ENCODE assay signal across 14 cellular contexts in the genomic region with DNA sequence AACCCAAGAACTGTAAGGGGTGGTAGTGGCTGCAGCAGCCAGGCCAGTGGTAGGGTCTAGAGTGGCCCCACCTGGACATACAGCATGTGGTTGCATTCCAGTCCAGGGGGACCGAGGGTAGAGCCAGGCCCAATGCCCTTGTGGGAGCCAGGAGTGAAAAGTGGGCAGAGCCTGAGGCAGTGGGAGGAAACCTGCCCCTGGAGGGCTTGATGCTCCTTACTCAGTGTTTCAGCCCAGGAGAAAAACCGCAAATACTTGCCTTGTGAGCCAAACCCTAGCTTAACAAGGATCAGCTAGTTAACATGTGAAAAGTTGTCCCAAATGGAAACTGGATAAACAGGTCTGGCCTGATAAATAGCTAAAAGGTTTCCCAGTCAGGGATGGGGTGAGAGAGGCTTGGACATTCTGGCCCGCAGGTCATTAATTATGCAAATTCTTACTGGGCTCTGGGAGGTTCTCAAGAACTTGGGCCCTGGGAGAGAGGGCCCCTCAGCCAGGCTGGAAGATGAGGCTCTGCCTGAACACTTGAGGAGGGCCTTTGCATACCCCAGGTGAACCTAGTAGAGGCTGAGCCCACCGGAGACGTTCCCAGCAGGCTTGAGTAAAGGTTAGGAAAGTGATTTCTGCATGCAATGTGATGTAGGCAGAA.
DNase-seq lines count a peak whose midpoint lies in the region; ATAC-seq and TF ChIP-seq lines count a peak whose summit lies in the region.
"Had no signal": no experiment of that assay in that cellular context is flagged by ENCODE, and none has a peak within 500 bp of the region (broad histone marks: within the 10 kb centered on the region; RNA-seq: fewer than 3 reads in every experiment).

No MANE protein-coding gene starts in this region.

- no peak overlapping the region for H3K27ac Mint-ChIP-seq in glutamatergic neuron (ENCODE audit: unreplicated experiment)
- H3K27ac Mint-ChIP-seq: activated CD8-positive, alpha-beta T cell treated with anti-CD3 and anti-CD28 coated beads, Interleukin-2, amount 10 ng/mL, durations not matched to agents 7 days and 5 days; immature natural killer cell had no signal

- H3K4me3 ChIP-seq in esophagus squamous epithelium: no peak overlapping the region
- peak overlapping the region; percentile 10 for H3K4me3 ChIP-seq in trophoblast cell (ENCODE audit: low read depth, low read length)

- peak overlapping the region; percentile 75 for H3K14ac ChIP-seq in trophoblast cell (ENCODE audit: low read length)

- no peak overlapping the region for H3K23ac ChIP-seq in trophoblast cell (ENCODE audit: low read length)

- H3K4me1 Mint-ChIP-seq in glutamatergic neuron (ENCODE audit: low read depth, unreplicated experiment): peaks cover 9% of the 10 kb centered on the region
- H3K4me1 Mint-ChIP-seq: immature natural killer cell had no signal

- H3K9me3 Mint-ChIP-seq in glutamatergic neuron (ENCODE audit: unreplicated experiment): no peaks in the 10 kb centered on the region

- H4K91ac ChIP-seq in trophoblast cell (ENCODE audit: low read depth, low read length): peak overlapping the region; percentile 71

- H3K27me3 ChIP-seq in esophagus squamous epithelium: no peaks in the 10 kb centered on the region
- no peaks in the 10 kb centered on the region for H3K27me3 ChIP-seq in trophoblast cell (ENCODE audit: insufficient read depth, low read length)
- H3K27me3 ChIP-seq: BE2C had no signal

- no peaks in the 10 kb centered on the region for H3K79me2 ChIP-seq in trophoblast cell (ENCODE audit: control insufficient read depth, insufficient read depth, low read length, poor library complexity)

- 29 to 47% methylated on average over 5 of the region's 5 CpGs for WGBS in esophagus squamous epithelium, 2 donors
- WGBS in trophoblast cell (ENCODE audit: extremely low coverage, insufficient coverage, insufficient read length): no CpG with 5 or more reads among the region's 5 CpGs

- no peaks in the 10 kb centered on the region for H3K27me3 Mint-ChIP-seq in glutamatergic neuron (ENCODE audit: unreplicated experiment)

- peak overlapping the region; percentile 58 for H2AFZ ChIP-seq in trophoblast cell (ENCODE audit: insufficient read depth, low read length, poor library complexity)

- peak overlapping the region; percentile 71 for H4K8ac ChIP-seq in trophoblast cell (ENCODE audit: low read depth, low read length)

- peak overlapping the region; percentile 81 for H2BK5ac ChIP-seq in trophoblast cell (ENCODE audit: low read depth, low read length, poor library complexity)

- H2AK5ac ChIP-seq in trophoblast cell (ENCODE audit: low read length): peak overlapping the region; percentile 67

- ATAC-seq in GM18870 (IDR thresholded peaks at IDR 0.05; ENCODE audit: unreplicated experiment) (no peak), GM21390 (IDR thresholded peaks at IDR 0.05; ENCODE audit: unreplicated experiment) (no peak)
- ATAC-seq: activated CD8-positive, alpha-beta T cell treated with anti-CD3 and anti-CD28 coated beads, Interleukin-2, amount 10 ng/mL, durations not matched to agents 7 days and 5 days; stimulated activated naive CD8-positive, alpha-beta T cell treated with anti-CD3 and anti-CD28 coated beads, Interleukin-15, Interleukin-2, amounts not matched to agents 100 U/mL and 50 U/mL, for 24 hours had no signal

- H3K4ac ChIP-seq in trophoblast cell (ENCODE audit: low read depth, low read length): peak overlapping the region; percentile 72

- peak overlapping the region; percentile 44 for H3K4me2 ChIP-seq in trophoblast cell (ENCODE audit: low read length)

- intact Hi-C loops in esophagus squamous epithelium (cut with DNase I): no loop called here

- no peaks in the 10 kb centered on the region for H3K9me3 ChIP-seq in esophagus squamous epithelium
- no peaks in the 10 kb centered on the region for H3K9me3 ChIP-seq in trophoblast cell (ENCODE audit: insufficient read depth, low read depth, low read length)
- H3K9me3 ChIP-seq: BE2C had no signal

- TF ChIP-seq CTCF in esophagus squamous epithelium (IDR thresholded peaks at IDR 0.05): no peak
- no peak for TF ChIP-seq CTCF in glutamatergic neuron (IDR thresholded peaks at IDR 0.05; ENCODE audit: partially characterized antibody, unreplicated experiment)

- H3K36me3 ChIP-seq in esophagus squamous epithelium: no peaks in the 10 kb centered on the region
- H3K36me3 ChIP-seq in trophoblast cell (ENCODE audit: control insufficient read depth in 1 of 2, insufficient read depth in 2 of 2, low read length in 2 of 2): no peaks in the 10 kb centered on the region
- H3K36me3 ChIP-seq: BE2C had no signal

- H2BK120ac ChIP-seq in trophoblast cell (ENCODE audit: insufficient read depth, low read length, poor library complexity): peak overlapping the region; percentile 62

- no peak for TF ChIP-seq POLR2A in esophagus squamous epithelium (IDR thresholded peaks at IDR 0.05)

- H3K4me1 ChIP-seq in esophagus squamous epithelium (peaks cover 15 to 64% (median 20%) of the 10 kb centered on the region in 3 donors), trophoblast cell (ENCODE audit: control insufficient read depth in 1 of 2, insufficient read depth in 2 of 2, low read length in 2 of 2) (peaks cover 18 to 20% of the 10 kb centered on the region in 2 experiments)
- H3K4me1 ChIP-seq: BE2C had no signal

- H2BK12ac ChIP-seq in trophoblast cell (ENCODE audit: low read length): peak overlapping the region; percentile 78

- no peaks in the 10 kb centered on the region for H3K36me3 Mint-ChIP-seq in glutamatergic neuron (ENCODE audit: unreplicated experiment)
- H3K36me3 Mint-ChIP-seq: immature natural killer cell had no signal

- H4K12ac ChIP-seq in trophoblast cell (ENCODE audit: low read depth, low read length): no peak overlapping the region

- H3K9ac ChIP-seq in trophoblast cell (ENCODE audit: low read length): no peak overlapping the region

- CTCF ChIA-PET in HEK293T (lab: Yijun Ruan, JAX): no interaction called here

- H3K79me1 ChIP-seq in trophoblast cell (ENCODE audit: low read length): peaks cover 11% of the 10 kb centered on the region

- POLR2A ChIA-PET in HEK293T (lab: Yijun Ruan, JAX): no interaction called here

- DNase-seq in ELF-1 (ENCODE audit: low read depth, low spot score) (peak; percentile 93), NCI-H1048 (lab: John Stamatoyannopoulos, UW) (peak; percentile 73), esophagus squamous epithelium (lab: John Stamatoyannopoulos, UW) (no peak), trophoblast cell (peak; percentile 89 to 99), HEK293T (ENCODE audit: extremely low spot score) (no peak), glutamatergic neuron (no peak)
- DNase-seq: activated CD8-positive, alpha-beta T cell treated with anti-CD3 and anti-CD28 coated beads, Interleukin-2, amount 10 ng/mL, durations not matched to agents 7 days and 5 days; BE2C; immature natural killer cell; nucleus accumbens; stimulated activated CD4-positive, alpha-beta T cell treated with anti-CD3 and anti-CD28 coated beads, Interleukin-2, amount 100 ng/mL, for 24 hours; stimulated activated naive CD8-positive, alpha-beta T cell treated with anti-CD3 and anti-CD28 coated beads, Interleukin-15, Interleukin-2, amounts not matched to agents 100 U/mL and 50 U/mL, for 24 hours had no signal

- H3K27ac ChIP-seq in esophagus squamous epithelium (peak overlapping the region; percentile 68 to 87 (median 75)), trophoblast cell (ENCODE audit: low read depth, low read length) (peak overlapping the region; percentile 74)

- peak overlapping the region; percentile 68 for H3K18ac ChIP-seq in trophoblast cell (ENCODE audit: low read length)

- no peak overlapping the region for H3K4me3 Mint-ChIP-seq in glutamatergic neuron (ENCODE audit: unreplicated experiment)
- H3K4me3 Mint-ChIP-seq: activated CD8-positive, alpha-beta T cell treated with anti-CD3 and anti-CD28 coated beads, Interleukin-2, amount 10 ng/mL, durations not matched to agents 7 days and 5 days; immature natural killer cell had no signal

TF ChIP-seq in HEK293T, 16 proteins besides CTCF, POLR2A, EP300 and RAD21:
- TF ChIP-seq, protein P1, sequence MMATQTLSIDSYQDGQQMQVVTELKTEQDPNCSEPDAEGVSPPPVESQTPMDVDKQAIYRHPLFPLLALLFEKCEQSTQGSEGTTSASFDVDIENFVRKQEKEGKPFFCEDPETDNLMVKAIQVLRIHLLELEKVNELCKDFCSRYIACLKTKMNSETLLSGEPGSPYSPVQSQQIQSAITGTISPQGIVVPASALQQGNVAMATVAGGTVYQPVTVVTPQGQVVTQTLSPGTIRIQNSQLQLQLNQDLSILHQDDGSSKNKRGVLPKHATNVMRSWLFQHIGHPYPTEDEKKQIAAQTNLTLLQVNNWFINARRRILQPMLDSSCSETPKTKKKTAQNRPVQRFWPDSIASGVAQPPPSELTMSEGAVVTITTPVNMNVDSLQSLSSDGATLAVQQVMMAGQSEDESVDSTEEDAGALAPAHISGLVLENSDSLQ (IDR thresholded peaks at IDR 0.05): no peak
- TF ChIP-seq LEF1 (IDR thresholded peaks at IDR 0.05; ENCODE audit: borderline replicate concordance): no peak
- TF ChIP-seq L3MBTL2 (conservative IDR thresholded peaks at IDR 0.05): no peak
- TF ChIP-seq FOXK2 (IDR thresholded peaks at IDR 0.05): no peak
- TF ChIP-seq ARNT (IDR thresholded peaks at IDR 0.05): no peak
- no peak for TF ChIP-seq CTBP1 (IDR thresholded peaks at IDR 0.05; ENCODE audit: borderline replicate concordance)
- TF ChIP-seq ELF4 (IDR thresholded peaks at IDR 0.05): no peak
- TF ChIP-seq FOXA1 (IDR thresholded peaks at IDR 0.05): no peak
- no peak for TF ChIP-seq NFRKB (IDR thresholded peaks at IDR 0.05)
- TF ChIP-seq SP1 (IDR thresholded peaks at IDR 0.05): no peak
- TF ChIP-seq FOXM1 (IDR thresholded peaks at IDR 0.05; ENCODE audit: borderline replicate concordance): no peak
- TF ChIP-seq ZNF384 (IDR thresholded peaks at IDR 0.05): no peak
- no peak for TF ChIP-seq SUZ12 (IDR thresholded peaks at IDR 0.05)
- TF ChIP-seq HDGF (IDR thresholded peaks at IDR 0.05; ENCODE audit: borderline replicate concordance): no peak
- no peak for TF ChIP-seq BHLHE40 (IDR thresholded peaks at IDR 0.05; ENCODE audit: borderline replicate concordance)

Comparison
In these comparisons a context has a peak if more than half of its experiments do, and no peak if none do; other contexts are left out.
1. DNase-seq: peak in ELF-1 (single experiment), NCI-H1048 (single experiment) and trophoblast cell (2 of 2); none in esophagus squamous epithelium (single experiment), HEK293T (single experiment) and glutamatergic neuron (single experiment).